Comparison of ENCODE assay signal across 8 cellular contexts in genomic region chr2:118855451-118856279, GRCh38. TPM values are rescaled to one million over a fixed set of nuclear protein-coding genes. Genes with fewer than 3 reads are reported as not detected.
DNase-seq lines count a peak whose midpoint lies in the region; ATAC-seq and TF ChIP-seq lines count a peak whose summit lies in the region.

No MANE protein-coding gene starts in this region.

- H3K27me3 Mint-ChIP-seq in T-helper 2 cell treated with Interferon-gamma antibody and Interleukin-4, amounts not matched to agents 5 μg/mL and 100 μg/mL, for 36 hours (ENCODE audit: low read depth): peaks cover 88% of the 10 kb centered on the region

- no peak for DNase-seq in GM12864 (ENCODE audit: low read depth)
- peak; percentile 38 for DNase-seq in HFF-Myc (ENCODE audit: extremely low read depth, low read depth)
- DNase-seq in MV-4-11 (lab: John Stamatoyannopoulos, UW): peak; percentile 59
- DNase-seq in T-helper 2 cell treated with Interferon-gamma antibody and Interleukin-4, amounts not matched to agents 5 μg/mL and 100 μg/mL, for 36 hours (ENCODE audit: low spot score): peak; percentile 74
- peak; percentile 92 for DNase-seq in astrocyte of the hippocampus (ENCODE audit: low read depth, low spot score)

- H3K36me3 ChIP-seq in iPS-15b (ENCODE audit: control insufficient read depth, insufficient read depth, low read length) (no peaks in the 10 kb centered on the region), skeletal muscle tissue (ENCODE audit: control insufficient read depth in 3 of 3, insufficient read depth in 3 of 3, low read length in 3 of 3) (no peaks in the 10 kb centered on the region)

- peak; percentile 80 for TF ChIP-seq CTCF in GM12864 (IDR thresholded peaks at IDR 0.05; ENCODE audit: low read depth, low read length, missing control alignments)
- peak; percentile 84 for TF ChIP-seq CTCF in HFF-Myc (IDR thresholded peaks at IDR 0.05; ENCODE audit: low read depth, low read length, missing control alignments)

- no peak for ATAC-seq in HG03135 (IDR thresholded peaks at IDR 0.05; ENCODE audit: unreplicated experiment)

- peak overlapping the region; percentile 43 for H3K4me3 Mint-ChIP-seq in T-helper 2 cell treated with Interferon-gamma antibody and Interleukin-4, amounts not matched to agents 5 μg/mL and 100 μg/mL, for 36 hours

- H3K36me3 Mint-ChIP-seq in T-helper 2 cell treated with Interferon-gamma antibody and Interleukin-4, amounts not matched to agents 5 μg/mL and 100 μg/mL, for 36 hours (ENCODE audit: low read depth): peaks cover 4% of the 10 kb centered on the region

- H3K27ac ChIP-seq in skeletal muscle tissue (ENCODE audit: low read depth, low read length): no peak overlapping the region

- H3K9me3 ChIP-seq in iPS-15b (ENCODE audit: control insufficient read depth, insufficient read depth, low read length): no peaks in the 10 kb centered on the region
- no peaks in the 10 kb centered on the region for H3K9me3 ChIP-seq in skeletal muscle tissue (ENCODE audit: control insufficient read depth in 3 of 3, low read length in 3 of 3)

- no peak overlapping the region for H3K27ac Mint-ChIP-seq in T-helper 2 cell treated with Interferon-gamma antibody and Interleukin-4, amounts not matched to agents 5 μg/mL and 100 μg/mL, for 36 hours

- H3K4me3 ChIP-seq in GM12864 (ENCODE audit: low read depth, low read length) (peak overlapping the region; percentile 24; the same call in 1 of the 2 replicates), HFF-Myc (replicated peaks; ENCODE audit: low read depth, low read length) (no peak overlapping the region), iPS-15b (ENCODE audit: low read depth, low read length) (peak overlapping the region; percentile 20), skeletal muscle tissue (ENCODE audit: low read length in 3 of 3) (peak overlapping the region; percentile 43 to 73 (median 70))

- H3K4me1 ChIP-seq in iPS-15b (ENCODE audit: control insufficient read depth, insufficient read depth, low read length) (peaks cover 11% of the 10 kb centered on the region), skeletal muscle tissue (ENCODE audit: control insufficient read depth in 3 of 3, insufficient read depth in 3 of 3, low read length in 3 of 3) (peaks cover 6 to 16% (median 12%) of the 10 kb centered on the region in 3 donors)

- H3K4me1 Mint-ChIP-seq in T-helper 2 cell treated with Interferon-gamma antibody and Interleukin-4, amounts not matched to agents 5 μg/mL and 100 μg/mL, for 36 hours (ENCODE audit: low read depth): peaks cover 6% of the 10 kb centered on the region

- H3K9me3 Mint-ChIP-seq in T-helper 2 cell treated with Interferon-gamma antibody and Interleukin-4, amounts not matched to agents 5 μg/mL and 100 μg/mL, for 36 hours: no peaks in the 10 kb centered on the region

- H3K27me3 ChIP-seq in iPS-15b (ENCODE audit: control insufficient read depth, insufficient read depth, low read length) (peaks cover 96% of the 10 kb centered on the region), skeletal muscle tissue (ENCODE audit: control insufficient read depth in 3 of 3, insufficient read depth in 3 of 3, low read length in 3 of 3) (peaks cover 64 to 77% (median 71%) of the 10 kb centered on the region in 3 donors)

- no peak overlapping the region for H3K9ac ChIP-seq in iPS-15b (ENCODE audit: low read depth, low read length)
- peak overlapping the region in 2 of 3 donors; percentile 47 to 76 for H3K9ac ChIP-seq in skeletal muscle tissue (ENCODE audit: low read depth in 1 of 3, low read length in 3 of 3)

RNA-seq across cellular contexts. Expression of gene EN1, which starts 8.2 kb away (rescaled TPM):
- total RNA-seq in skeletal muscle tissue: 4.2 TPM
